ENCODE assay signal across 8 cellular contexts in the genomic region with DNA sequence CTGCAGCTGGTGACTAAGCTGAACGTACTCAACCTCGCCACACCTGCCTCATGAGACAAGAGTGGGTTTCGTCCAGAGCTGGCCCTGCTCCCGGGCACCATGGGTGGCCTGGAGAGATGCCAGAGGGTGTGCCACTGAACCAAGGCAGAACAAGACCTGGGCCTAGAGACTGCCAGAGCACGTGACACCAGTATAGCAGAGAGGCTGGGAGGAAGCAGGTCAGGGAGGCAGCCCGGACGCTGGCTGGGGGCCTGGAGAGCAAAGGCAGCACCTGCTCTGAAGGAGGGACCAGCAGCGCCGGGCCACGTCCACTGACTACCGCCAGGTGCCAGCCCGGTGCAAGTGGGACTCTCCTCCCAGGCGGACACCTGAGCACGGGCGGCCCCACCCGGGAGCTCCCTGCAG. TPM values are rescaled to one million over a fixed set of nuclear protein-coding genes. Genes with fewer than 3 reads are reported as not detected.
DNase-seq lines count a peak whose midpoint lies in the region; TF ChIP-seq lines count a peak whose summit lies in the region.

No MANE protein-coding gene starts in this region.

- TF ChIP-seq CTCF in CD14-positive monocyte (IDR thresholded peaks at IDR 0.05) (no peak), astrocyte of the cerebellum (IDR thresholded peaks at IDR 0.05; ENCODE audit: low read depth, low read length, missing control alignments) (no peak), GM13976 (IDR thresholded peaks at IDR 0.05; ENCODE audit: borderline replicate concordance, control extremely low read depth, extremely low read depth, insufficient read depth, missing control alignments) (no peak)

- in situ Hi-C loops in astrocyte of the cerebellum (cut with HindIII; ENCODE audit: low sequenced_read_pairs): no loop called here
- in situ Hi-C loops in GM13976 (cut with MboI; ENCODE audit: low sequenced_read_pairs, unreplicated experiment): no loop called here

- H3K9me3 Mint-ChIP-seq in CD14-positive monocyte: peaks cover 0 to 5% (median 0%) of the 10 kb centered on the region in 7 donors

- H3K4me3 ChIP-seq in astrocyte of the cerebellum (ENCODE audit: low read depth, low read length): no peak overlapping the region

- peak; percentile 44 for DNase-seq in CD14-positive monocyte (ENCODE audit: low spot score)
- DNase-seq in NCI-H1417 (lab: John Stamatoyannopoulos, UW): peak; percentile 98 to 100 (median 99)
- DNase-seq in astrocyte of the cerebellum (ENCODE audit: low read depth): peak; percentile 70
- DNase-seq in mucosa of gallbladder (ENCODE audit: low spot score): peak; percentile 95
- DNase-seq in GM13976 (ENCODE audit: low spot score): no peak
- no peak for DNase-seq in medulla oblongata (ENCODE audit: extremely low spot score)
- DNase-seq in globus pallidus (ENCODE audit: low spot score): no peak
- DNase-seq in stimulated activated CD4-positive, alpha-beta T cell treated with anti-CD3 and anti-CD28 coated beads, Interleukin-2, amount 100 ng/mL, for 48 hours: no peak

- H3K36me3 Mint-ChIP-seq in CD14-positive monocyte: peaks cover 64 to 66% of the 10 kb centered on the region in 2 donors

- H3K4me1 Mint-ChIP-seq in CD14-positive monocyte: no peaks in the 10 kb centered on the region

- intact Hi-C loops in CD14-positive monocyte (cut with micrococcal nuclease): no loop called here

- peak overlapping the region in 2 of 7 donors; percentile 63 to 66 for H3K27ac Mint-ChIP-seq in CD14-positive monocyte

- no peaks in the 10 kb centered on the region for H3K27me3 Mint-ChIP-seq in CD14-positive monocyte (ENCODE audit: low read depth in 3 of 3)

- H3K4me3 Mint-ChIP-seq in CD14-positive monocyte: no peak overlapping the region

RNA-seq across cellular contexts. Expression of gene C13orf46, which starts 7.3 kb away (rescaled TPM):
- polyA plus RNA-seq in CD14-positive monocyte: under 1 TPM in 1 of 2 donors, not detected in 1; 0.05 TPM
- 11.8 TPM for total RNA-seq in mucosa of gallbladder

Comparison
In these comparisons a context has a peak if more than half of its experiments do, and no peak if none do; other contexts are left out.
1. DNase-seq: peak in CD14-positive monocyte (single experiment), NCI-H1417 (3 of 3), astrocyte of the cerebellum (single experiment) and mucosa of gallbladder (single experiment); none in GM13976 (single experiment), medulla oblongata (single experiment), globus pallidus (single experiment) and stimulated activated CD4-positive, alpha-beta T cell treated with anti-CD3 and anti-CD28 coated beads, Interleukin-2, amount 100 ng/mL, for 48 hours (0 of 2).